ENCODE assay signal across 23 cellular contexts in genomic region chr2:60719331-60719730, GRCh38.
"Had no signal": no experiment of that assay in that cellular context is flagged by ENCODE, and none has a peak within 500 bp of the region (broad histone marks: within the 10 kb centered on the region; RNA-seq: fewer than 3 reads in every experiment).

No MANE protein-coding gene starts in this region.

- H3K4me1 Mint-ChIP-seq: activated CD4-positive, alpha-beta memory T cell treated with anti-CD3 and anti-CD28 coated beads, Interleukin-2, amount 10 ng/mL, durations not matched to agents 7 days and 5 days had no signal

- H3K27me3 ChIP-seq: adrenal gland, gastrocnemius medialis, suprapubic skin, transverse colon, uterus had no signal

- H3K36me3 ChIP-seq: adrenal gland, gastrocnemius medialis, suprapubic skin, transverse colon, uterus had no signal

- H3K9me3 ChIP-seq: suprapubic skin, uterus had no signal

- H3K4me3 Mint-ChIP-seq: activated CD4-positive, alpha-beta memory T cell treated with anti-CD3 and anti-CD28 coated beads, Interleukin-2, amount 10 ng/mL, durations not matched to agents 7 days and 5 days; activated T-cell treated with anti-CD3 and anti-CD28 coated beads, Interleukin-2, amount 50 U/mL, for 4 hours; stimulated activated naive CD8-positive, alpha-beta T cell treated with anti-CD3 and anti-CD28 coated beads, Interleukin-15, amount 100 ng/mL, for 72 hours had no signal

- ATAC-seq: activated T-cell treated with anti-CD3 and anti-CD28 coated beads, Interleukin-2, amount 50 U/mL, for 4 hours; gastrocnemius medialis; left lobe of liver; psoas muscle; right cardiac atrium; stimulated activated naive CD8-positive, alpha-beta T cell treated with anti-CD3 and anti-CD28 coated beads, Interleukin-15, amount 100 ng/mL, for 72 hours had no signal

- H3K4me3 ChIP-seq: adrenal gland, gastrocnemius medialis, lung, psoas muscle, skin epidermis, suprapubic skin, transverse colon, uterus had no signal

- H3K9me3 Mint-ChIP-seq: activated CD4-positive, alpha-beta memory T cell treated with anti-CD3 and anti-CD28 coated beads, Interleukin-2, amount 10 ng/mL, durations not matched to agents 7 days and 5 days; activated T-cell treated with anti-CD3 and anti-CD28 coated beads, Interleukin-2, amount 50 U/mL, for 4 hours; stimulated activated naive CD8-positive, alpha-beta T cell treated with anti-CD3 and anti-CD28 coated beads, Interleukin-15, amount 100 ng/mL, for 72 hours had no signal

- H3K4me1 ChIP-seq: adrenal gland, gastrocnemius medialis, psoas muscle, transverse colon, uterus had no signal

- DNase-seq: activated CD4-positive, alpha-beta memory T cell treated with anti-CD3 and anti-CD28 coated beads, Interleukin-2, amount 10 ng/mL, durations not matched to agents 7 days and 5 days; activated CD4-positive, alpha-beta T cell treated with anti-CD3 and anti-CD28 coated beads for 4 hours; activated effector memory CD4-positive, alpha-beta T cell treated with Interleukin-2 at 50 U/mL for 16 hours; activated naive CD4-positive, alpha-beta T cell treated with anti-CD3 and anti-CD28 coated beads, Interleukin-2, amount 50 U/mL, for 16 hours; activated T-cell treated with anti-CD3 and anti-CD28 coated beads, Interleukin-2, amount 50 U/mL, for 4 hours; dermis blood vessel endothelial cell; effector memory CD4-positive, alpha-beta T cell; gastrocnemius medialis; head of caudate nucleus; kidney; psoas muscle; right cardiac atrium; stimulated activated CD4-positive, alpha-beta T cell treated with anti-CD3 and anti-CD28 coated beads, Interleukin-15, amount 100 ng/mL, for 24 hours; stimulated activated CD4-positive, alpha-beta T cell treated with anti-CD3 and anti-CD28 coated beads, Interleukin-2, amount 100 ng/mL, for 48 hours; stimulated activated naive CD8-positive, alpha-beta T cell treated with anti-CD3 and anti-CD28 coated beads, Interleukin-15, amount 100 ng/mL, for 72 hours; transverse colon; uterus had no signal

- H3K27ac Mint-ChIP-seq: activated CD4-positive, alpha-beta memory T cell treated with anti-CD3 and anti-CD28 coated beads, Interleukin-2, amount 10 ng/mL, durations not matched to agents 7 days and 5 days; stimulated activated naive CD8-positive, alpha-beta T cell treated with anti-CD3 and anti-CD28 coated beads, Interleukin-15, amount 100 ng/mL, for 72 hours had no signal

- H3K27me3 Mint-ChIP-seq: activated CD4-positive, alpha-beta memory T cell treated with anti-CD3 and anti-CD28 coated beads, Interleukin-2, amount 10 ng/mL, durations not matched to agents 7 days and 5 days; stimulated activated naive CD8-positive, alpha-beta T cell treated with anti-CD3 and anti-CD28 coated beads, Interleukin-15, amount 100 ng/mL, for 72 hours had no signal

- H3K27ac ChIP-seq: adrenal gland, gastrocnemius medialis, psoas muscle, transverse colon, uterus had no signal

- FAIRE-seq: astrocyte, kidney had no signal
